Comparison of ENCODE assay signal across 8 cellular contexts in the genomic region with DNA sequence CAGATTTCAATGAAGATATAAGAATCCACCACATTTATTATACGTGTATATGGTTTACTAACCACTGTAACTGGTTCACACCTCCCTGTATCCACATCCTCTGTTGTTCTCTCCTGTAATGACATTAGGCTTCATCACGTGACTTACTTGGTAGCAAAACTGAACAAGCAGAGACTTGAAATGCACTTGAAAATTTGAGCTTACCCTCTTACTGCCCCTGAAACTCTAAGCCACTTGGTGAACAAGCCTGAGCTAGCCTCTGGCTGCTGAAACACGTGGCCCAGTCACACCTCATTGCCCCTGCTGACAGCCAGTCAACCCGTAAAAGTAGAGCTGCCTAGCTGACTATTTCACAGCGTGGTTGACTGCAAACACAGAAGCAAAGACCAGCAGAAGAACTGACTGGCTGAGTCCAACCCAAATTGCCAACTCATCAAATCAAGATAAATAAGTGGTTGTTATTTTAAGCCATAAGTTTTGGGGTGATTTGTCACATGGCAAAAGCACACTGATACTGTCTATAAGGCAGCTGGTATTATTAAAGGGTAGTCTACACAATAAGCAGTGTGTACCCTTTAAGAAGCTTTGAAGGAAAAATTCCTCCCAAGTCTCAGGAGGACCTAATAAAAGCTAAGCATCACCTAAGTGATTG.
DNase-seq lines count a peak whose midpoint lies in the region; ATAC-seq and TF ChIP-seq lines count a peak whose summit lies in the region.

No MANE protein-coding gene starts in this region.

- peak overlapping the region in 6 of 11 experiments; percentile 2 to 40 (median 8); a peak in 7 of 22 replicates for H3K4me2 ChIP-seq in BLaER1 treated with 17β-estradiol and CSF1 and Interleukin-3, amounts not matched to agents 10 nM and 100 nM

- TF ChIP-seq CTCF in left lung (IDR thresholded peaks at IDR 0.05) (no peak), right atrium auricular region (IDR thresholded peaks at IDR 0.05) (no peak), sigmoid colon (IDR thresholded peaks at IDR 0.05) (no peak)

- DNase-seq in NCI-H526 (lab: John Stamatoyannopoulos, UW) (peak; percentile 84 to 92), left lung (peak in 1 of 2 donors; percentile 38), right atrium auricular region (ENCODE audit: low spot score) (no peak), epidermal melanocyte (ENCODE audit: insufficient read length, low spot score) (no peak), sigmoid colon (no peak)

- ATAC-seq in GM19324 (IDR thresholded peaks at IDR 0.05; ENCODE audit: low FRiP score, unreplicated experiment) (peak; percentile 97), HG03135 (IDR thresholded peaks at IDR 0.05; ENCODE audit: unreplicated experiment) (peak; percentile 98), left lung (peak; percentile 87)

- TF ChIP-seq EP300 in sigmoid colon (IDR thresholded peaks at IDR 0.05) = no peak

- WGBS in sigmoid colon, 2 donors = 72 to 81% methylated on average over 5 of the region's 5 CpGs

- no peaks in the 10 kb centered on the region for H3K9me3 ChIP-seq in BLaER1 treated with 17β-estradiol and CSF1 and Interleukin-3, amounts not matched to agents 10 nM and 100 nM (replicated peaks in 1 of 11)
- no peaks in the 10 kb centered on the region for H3K9me3 ChIP-seq in left lung
- no peaks in the 10 kb centered on the region for H3K9me3 ChIP-seq in right atrium auricular region
- no peaks in the 10 kb centered on the region for H3K9me3 ChIP-seq in sigmoid colon

- H3K27ac ChIP-seq in BLaER1 treated with 17β-estradiol and CSF1 and Interleukin-3, amounts not matched to agents 10 nM and 100 nM = no peak overlapping the region
- no peak overlapping the region for H3K27ac ChIP-seq in left lung
- H3K27ac ChIP-seq in right atrium auricular region = no peak overlapping the region
- H3K27ac ChIP-seq in sigmoid colon = no peak overlapping the region

- no peak overlapping the region for H3K4me3 ChIP-seq in BLaER1 treated with 17β-estradiol and CSF1 and Interleukin-3, amounts not matched to agents 10 nM and 100 nM
- H3K4me3 ChIP-seq in left lung (no peak overlapping the region), right atrium auricular region (no peak overlapping the region), sigmoid colon (no peak overlapping the region)

- no peak for TF ChIP-seq POLR2A in sigmoid colon (IDR thresholded peaks at IDR 0.05)

- H3K4me1 ChIP-seq in BLaER1 treated with 17β-estradiol and CSF1 and Interleukin-3, amounts not matched to agents 10 nM and 100 nM = peaks cover 6 to 11% (median 9%) of the 10 kb centered on the region in 10 experiments; a peak in 13 of 20 replicates
- H3K4me1 ChIP-seq in left lung = peaks cover 0 to 10% of the 10 kb centered on the region in 2 donors
- no peaks in the 10 kb centered on the region for H3K4me1 ChIP-seq in right atrium auricular region
- H3K4me1 ChIP-seq in sigmoid colon = no peaks in the 10 kb centered on the region

- H3K9ac ChIP-seq in BLaER1 treated with 17β-estradiol and CSF1 and Interleukin-3, amounts not matched to agents 10 nM and 100 nM = no peak overlapping the region

- intact Hi-C loops in left lung (cut with DNase I) = no loop called here
- intact Hi-C loops in sigmoid colon (cut with DNase I) = no loop called here

- H4K20me1 ChIP-seq in BLaER1 treated with 17β-estradiol and CSF1 and Interleukin-3, amounts not matched to agents 10 nM and 100 nM = no peaks in the 10 kb centered on the region

- H3K36me3 ChIP-seq in BLaER1 treated with 17β-estradiol and CSF1 and Interleukin-3, amounts not matched to agents 10 nM and 100 nM = peaks cover 4 to 66% (median 33%) of the 10 kb centered on the region in 11 experiments; a peak in 19 of 22 replicates
- H3K36me3 ChIP-seq in left lung = peaks cover 3 to 79% of the 10 kb centered on the region in 2 donors
- peaks cover 6% of the 10 kb centered on the region for H3K36me3 ChIP-seq in right atrium auricular region
- peaks cover 0 to 31% (median 3%) of the 10 kb centered on the region in 4 donors for H3K36me3 ChIP-seq in sigmoid colon

- H3K27me3 ChIP-seq in BLaER1 treated with 17β-estradiol and CSF1 and Interleukin-3, amounts not matched to agents 10 nM and 100 nM = no peaks in the 10 kb centered on the region
- H3K27me3 ChIP-seq in left lung (no peaks in the 10 kb centered on the region), right atrium auricular region (no peaks in the 10 kb centered on the region), sigmoid colon (no peaks in the 10 kb centered on the region)

Comparison
In these comparisons a context has a peak if more than half of its experiments do, and no peak if none do; other contexts are left out.
1. DNase-seq: peak in NCI-H526 (2 of 2); none in right atrium auricular region (single experiment), epidermal melanocyte (single experiment) and sigmoid colon (single experiment).
2. Peak in every context shown above with its lines, with median percentiles within 50 percentile points of each other: ATAC-seq.